Comparison of ENCODE assay signal across 1 cellular context in the genomic region with DNA sequence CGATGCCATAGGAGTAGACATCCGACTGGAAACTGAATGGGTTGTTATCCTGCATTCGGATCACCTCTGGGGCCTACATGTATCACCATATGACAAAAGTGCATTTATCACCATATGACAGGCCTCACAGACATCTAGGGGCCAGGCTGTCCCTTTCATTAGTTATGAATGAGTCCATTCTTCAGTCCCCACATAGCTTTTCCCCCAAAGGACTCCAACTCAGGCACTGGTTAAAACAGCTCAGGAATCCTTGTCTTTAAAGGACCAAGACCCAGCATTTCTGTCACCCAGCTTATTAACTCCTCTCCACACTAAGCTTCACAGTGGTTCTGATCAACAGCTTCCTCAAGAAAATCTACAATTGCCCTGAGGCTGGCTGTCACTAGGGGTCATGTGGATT.
TF ChIP-seq lines count a peak whose summit lies in the region.

No MANE protein-coding gene starts in this region.

TF ChIP-seq in HepG2, 621 proteins besides CTCF, POLR2A, EP300 and RAD21:
- TF ChIP-seq PPARG (CRISPR knock-in tag; conservative IDR thresholded peaks at IDR 0.05) (no peak), ZSCAN21 (CRISPR knock-in tag; IDR thresholded peaks at IDR 0.05; ENCODE audit: borderline replicate concordance) (no peak), PAF1 (CRISPR knock-in tag; IDR thresholded peaks at IDR 0.05) (0 out of 2 replicates have a peak, but pooled peaks have one; percentile 20), POLR2AphosphoS2 (IDR thresholded peaks at IDR 0.05; ENCODE audit: low read depth, low read length) (0 out of 2 replicates have a peak, but pooled peaks have one; percentile 9), ZNF225 (CRISPR knock-in tag; IDR thresholded peaks at IDR 0.05) (no peak), ZNF672 (CRISPR knock-in tag; IDR thresholded peaks at IDR 0.05) (no peak), MTA3 (CRISPR knock-in tag; IDR thresholded peaks at IDR 0.05) (no peak), RBM22 (optimal IDR thresholded peaks at IDR 0.05; ENCODE audit: low read length) (peak; percentile 67), POLR2AphosphoS5 (IDR thresholded peaks at IDR 0.05; ENCODE audit: low read depth, low read length) (peak; percentile 7; the same call in 1 of the 2 replicates)
- TF ChIP-seq, protein P1, sequence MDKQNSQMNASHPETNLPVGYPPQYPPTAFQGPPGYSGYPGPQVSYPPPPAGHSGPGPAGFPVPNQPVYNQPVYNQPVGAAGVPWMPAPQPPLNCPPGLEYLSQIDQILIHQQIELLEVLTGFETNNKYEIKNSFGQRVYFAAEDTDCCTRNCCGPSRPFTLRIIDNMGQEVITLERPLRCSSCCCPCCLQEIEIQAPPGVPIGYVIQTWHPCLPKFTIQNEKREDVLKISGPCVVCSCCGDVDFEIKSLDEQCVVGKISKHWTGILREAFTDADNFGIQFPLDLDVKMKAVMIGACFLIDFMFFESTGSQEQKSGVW (CRISPR knock-in tag; IDR thresholded peaks at IDR 0.05; ENCODE audit: borderline replicate concordance), result no peak
TF ChIP-seq in HepG2: peak in this region for 4.
